In the genomic region with DNA sequence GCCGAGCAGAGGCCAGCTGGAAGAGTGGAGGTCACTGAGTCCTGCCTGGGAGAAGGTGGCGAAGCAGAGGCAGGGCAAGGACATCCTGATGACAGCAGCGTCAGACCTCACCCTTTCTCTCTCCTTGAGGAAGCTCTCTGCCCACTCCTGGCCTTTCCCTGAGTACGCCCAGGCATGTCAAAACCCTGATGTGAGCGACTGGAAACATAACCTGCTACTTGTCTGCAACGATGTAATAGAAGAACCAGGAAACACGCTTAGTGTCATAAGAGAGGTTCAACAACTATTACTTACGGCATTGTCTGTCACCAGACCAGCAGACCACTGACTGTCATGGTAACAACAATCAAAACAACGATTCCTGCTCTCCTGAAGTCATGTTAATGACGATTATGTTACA, we compare ENCODE assay signal across 1 cellular context.
TF ChIP-seq lines count a peak whose summit lies in the region.

No MANE protein-coding gene starts in this region.

TF ChIP-seq in GM23338, 12 proteins besides CTCF, POLR2A, EP300 and RAD21 (continued from another document):
- TF ChIP-seq, protein P1, sequence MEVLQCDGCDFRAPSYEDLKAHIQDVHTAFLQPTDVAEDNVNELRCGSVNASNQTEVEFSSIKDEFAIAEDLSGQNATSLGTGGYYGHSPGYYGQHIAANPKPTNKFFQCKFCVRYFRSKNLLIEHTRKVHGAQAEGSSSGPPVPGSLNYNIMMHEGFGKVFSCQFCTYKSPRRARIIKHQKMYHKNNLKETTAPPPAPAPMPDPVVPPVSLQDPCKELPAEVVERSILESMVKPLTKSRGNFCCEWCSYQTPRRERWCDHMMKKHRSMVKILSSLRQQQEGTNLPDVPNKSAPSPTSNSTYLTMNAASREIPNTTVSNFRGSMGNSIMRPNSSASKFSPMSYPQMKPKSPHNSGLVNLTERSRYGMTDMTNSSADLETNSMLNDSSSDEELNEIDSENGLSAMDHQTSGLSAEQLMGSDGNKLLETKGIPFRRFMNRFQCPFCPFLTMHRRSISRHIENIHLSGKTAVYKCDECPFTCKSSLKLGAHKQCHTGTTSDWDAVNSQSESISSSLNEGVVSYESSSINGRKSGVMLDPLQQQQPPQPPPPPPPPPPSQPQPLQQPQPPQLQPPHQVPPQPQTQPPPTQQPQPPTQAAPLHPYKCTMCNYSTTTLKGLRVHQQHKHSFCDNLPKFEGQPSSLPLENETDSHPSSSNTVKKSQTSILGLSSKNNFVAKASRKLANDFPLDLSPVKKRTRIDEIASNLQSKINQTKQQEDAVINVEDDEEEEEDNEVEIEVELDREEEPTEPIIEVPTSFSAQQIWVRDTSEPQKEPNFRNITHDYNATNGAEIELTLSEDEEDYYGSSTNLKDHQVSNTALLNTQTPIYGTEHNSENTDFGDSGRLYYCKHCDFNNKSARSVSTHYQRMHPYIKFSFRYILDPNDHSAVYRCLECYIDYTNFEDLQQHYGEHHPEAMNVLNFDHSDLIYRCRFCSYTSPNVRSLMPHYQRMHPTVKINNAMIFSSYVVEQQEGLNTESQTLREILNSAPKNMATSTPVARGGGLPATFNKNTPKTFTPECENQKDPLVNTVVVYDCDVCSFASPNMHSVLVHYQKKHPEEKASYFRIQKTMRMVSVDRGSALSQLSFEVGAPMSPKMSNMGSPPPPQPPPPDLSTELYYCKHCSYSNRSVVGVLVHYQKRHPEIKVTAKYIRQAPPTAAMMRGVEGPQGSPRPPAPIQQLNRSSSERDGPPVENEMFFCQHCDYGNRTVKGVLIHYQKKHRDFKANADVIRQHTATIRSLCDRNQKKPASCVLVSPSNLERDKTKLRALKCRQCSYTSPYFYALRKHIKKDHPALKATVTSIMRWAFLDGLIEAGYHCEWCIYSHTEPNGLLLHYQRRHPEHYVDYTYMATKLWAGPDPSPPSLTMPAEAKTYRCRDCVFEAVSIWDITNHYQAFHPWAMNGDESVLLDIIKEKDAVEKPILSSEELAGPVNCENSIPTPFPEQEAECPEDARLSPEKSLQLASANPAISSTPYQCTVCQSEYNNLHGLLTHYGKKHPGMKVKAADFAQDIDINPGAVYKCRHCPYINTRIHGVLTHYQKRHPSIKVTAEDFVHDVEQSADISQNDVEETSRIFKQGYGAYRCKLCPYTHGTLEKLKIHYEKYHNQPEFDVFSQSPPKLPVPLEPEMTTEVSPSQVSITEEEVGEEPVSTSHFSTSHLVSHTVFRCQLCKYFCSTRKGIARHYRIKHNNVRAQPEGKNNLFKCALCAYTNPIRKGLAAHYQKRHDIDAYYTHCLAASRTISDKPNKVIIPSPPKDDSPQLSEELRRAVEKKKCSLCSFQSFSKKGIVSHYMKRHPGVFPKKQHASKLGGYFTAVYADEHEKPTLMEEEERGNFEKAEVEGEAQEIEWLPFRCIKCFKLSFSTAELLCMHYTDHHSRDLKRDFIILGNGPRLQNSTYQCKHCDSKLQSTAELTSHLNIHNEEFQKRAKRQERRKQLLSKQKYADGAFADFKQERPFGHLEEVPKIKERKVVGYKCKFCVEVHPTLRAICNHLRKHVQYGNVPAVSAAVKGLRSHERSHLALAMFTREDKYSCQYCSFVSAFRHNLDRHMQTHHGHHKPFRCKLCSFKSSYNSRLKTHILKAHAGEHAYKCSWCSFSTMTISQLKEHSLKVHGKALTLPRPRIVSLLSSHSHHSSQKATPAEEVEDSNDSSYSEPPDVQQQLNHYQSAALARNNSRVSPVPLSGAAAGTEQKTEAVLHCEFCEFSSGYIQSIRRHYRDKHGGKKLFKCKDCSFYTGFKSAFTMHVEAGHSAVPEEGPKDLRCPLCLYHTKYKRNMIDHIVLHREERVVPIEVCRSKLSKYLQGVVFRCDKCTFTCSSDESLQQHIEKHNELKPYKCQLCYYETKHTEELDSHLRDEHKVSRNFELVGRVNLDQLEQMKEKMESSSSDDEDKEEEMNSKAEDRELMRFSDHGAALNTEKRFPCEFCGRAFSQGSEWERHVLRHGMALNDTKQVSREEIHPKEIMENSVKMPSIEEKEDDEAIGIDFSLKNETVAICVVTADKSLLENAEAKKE (CRISPR knock-in tag; IDR thresholded peaks at IDR 0.05) = no peak
- TF ChIP-seq, protein P2, sequence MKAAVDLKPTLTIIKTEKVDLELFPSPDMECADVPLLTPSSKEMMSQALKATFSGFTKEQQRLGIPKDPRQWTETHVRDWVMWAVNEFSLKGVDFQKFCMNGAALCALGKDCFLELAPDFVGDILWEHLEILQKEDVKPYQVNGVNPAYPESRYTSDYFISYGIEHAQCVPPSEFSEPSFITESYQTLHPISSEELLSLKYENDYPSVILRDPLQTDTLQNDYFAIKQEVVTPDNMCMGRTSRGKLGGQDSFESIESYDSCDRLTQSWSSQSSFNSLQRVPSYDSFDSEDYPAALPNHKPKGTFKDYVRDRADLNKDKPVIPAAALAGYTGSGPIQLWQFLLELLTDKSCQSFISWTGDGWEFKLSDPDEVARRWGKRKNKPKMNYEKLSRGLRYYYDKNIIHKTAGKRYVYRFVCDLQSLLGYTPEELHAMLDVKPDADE (IDR thresholded peaks at IDR 0.05) = no peak
- TF ChIP-seq ZNF114 (CRISPR knock-in tag; IDR thresholded peaks at IDR 0.05) (no peak), STAT1 (IDR thresholded peaks at IDR 0.05; ENCODE audit: unreplicated experiment) (no peak), POLR2AphosphoS5 (IDR thresholded peaks at IDR 0.05; ENCODE audit: low read depth) (no peak), JUNB (IDR thresholded peaks at IDR 0.05; ENCODE audit: unreplicated experiment) (no peak), CREB1 (CRISPR knock-in tag; IDR thresholded peaks at IDR 0.05; ENCODE audit: low read depth) (no peak)
